17 cellular contexts compared by ENCODE assay signal in the genomic region with DNA sequence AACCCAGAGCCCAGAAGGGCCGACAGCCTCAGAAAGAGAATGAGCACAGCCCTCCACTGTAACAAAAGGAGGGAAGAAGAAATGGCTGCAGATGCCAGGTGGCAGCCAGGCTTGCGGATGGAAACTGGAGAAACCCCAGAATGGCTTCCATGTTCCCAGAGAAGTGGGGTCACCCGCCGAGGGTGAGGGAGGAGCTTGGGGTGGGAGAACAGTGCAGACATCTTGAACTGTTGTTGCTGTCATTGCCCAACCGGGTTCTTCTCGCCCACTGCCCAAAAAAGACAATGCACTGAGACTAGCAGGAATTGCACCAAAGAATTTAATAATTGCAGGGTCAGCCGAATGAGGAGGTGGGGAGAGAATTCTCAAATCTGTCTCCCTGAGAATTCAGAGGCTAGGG.
"Had no signal": no experiment of that assay in that cellular context is flagged by ENCODE, and none has a peak within 500 bp of the region (broad histone marks: within the 10 kb centered on the region; RNA-seq: fewer than 3 reads in every experiment).

No MANE protein-coding gene starts in this region.

- H3K27ac ChIP-seq: SJSA1, SK-N-MC had no signal

- DNase-seq: IMR-90, Kasumi-1, KG1, MM.1S, NCI-H1092 treated with DMSO at 0.1 percent for 48 hours, NCI-H1436, NCI-H2029, NCI-H2081 treated with DMSO at 0.1 percent for 48 hours, NCI-H2227 treated with DMSO at 0.1 percent for 48 hours, NCI-H526 treated with DMSO at 0.1 percent for 48 hours, NCI-H748 treated with DMSO at 0.1 percent for 48 hours, Right ventricle myocardium superior, RPMI8226, SIG-M5 had no signal

- ATAC-seq: HepG2 had no signal

- H3K4me1 ChIP-seq: SJSA1 had no signal

- H3K9me3 ChIP-seq: SJSA1 had no signal

- H3K36me3 ChIP-seq: SJSA1 had no signal

- H3K27me3 ChIP-seq: SJSA1 had no signal

- H3K4me3 ChIP-seq: SJSA1, SK-N-MC had no signal
